8 cellular contexts compared by ENCODE assay signal in genomic region chrX:119871245-119871598, GRCh38. TPM values are rescaled to one million over a fixed set of nuclear protein-coding genes. Genes with fewer than 3 reads are reported as not detected.
DNase-seq lines count a peak whose midpoint lies in the region; ATAC-seq, FAIRE-seq and TF ChIP-seq lines count a peak whose summit lies in the region.

No MANE protein-coding gene starts in this region.

- peaks cover 42% of the 10 kb centered on the region for H3K36me3 Mint-ChIP-seq in CD4-positive, alpha-beta T cell (ENCODE audit: low read depth)
- no peaks in the 10 kb centered on the region for H3K36me3 Mint-ChIP-seq in astrocyte (ENCODE audit: low read depth, unreplicated experiment)

- peak overlapping the region; percentile 97 for H3K4me3 Mint-ChIP-seq in CD4-positive, alpha-beta T cell
- peak overlapping the region; percentile 98 for H3K4me3 Mint-ChIP-seq in astrocyte (ENCODE audit: unreplicated experiment)

- POLR2A ChIA-PET in CD4-positive, alpha-beta T cell (lab: Charles Lee) = interaction anchor here (0.6 to 3.0 kb wide), 14 partner anchors 8 to 690 kb away, joined by 3 to 63 read pairs (median 6); partner anchors contain the start of genes RPL39, SEPTIN6, SLC25A5 and UPF3B

- intact Hi-C loops in CD4-positive, alpha-beta T cell (cut with DNase I, micrococcal nuclease) = loop anchor here (1.0 to 10.0 kb wide), 7 partner anchors 16 to 296 kb away; partner anchors contain the start of genes NKAP (in 1 of the 2), RPL39 (in 1 of the 2), UBE2A (in 1 of the 2) and UPF3B (in 1 of the 2)

- FAIRE-seq in astrocyte (lab: Jason Lieb, UNC) = no peak

- H3K4me3 ChIP-seq in astrocyte (ENCODE audit: insufficient read depth, low read depth, low read length) = peak overlapping the region; percentile 80
- H3K4me3 ChIP-seq in subcutaneous abdominal adipose tissue (ENCODE audit: low read depth in 1 of 5, low read length in 5 of 5) = peak overlapping the region; percentile 62 to 92 (median 80)

- H3K79me2 ChIP-seq in astrocyte (ENCODE audit: insufficient read depth, low read length) = peaks cover 43% of the 10 kb centered on the region

- H2AFZ ChIP-seq in astrocyte (ENCODE audit: low read depth, low read length) = peak overlapping the region; percentile 76

- no peak for DNase-seq in CD4-positive, alpha-beta T cell
- no peak for DNase-seq in astrocyte (ENCODE audit: low read depth)
- peak; percentile 57 for DNase-seq in islet precursor cell
- DNase-seq in NCI-H146 treated with DMSO at 0.1 percent for 48 hours (lab: John Stamatoyannopoulos, UW; ENCODE audit: unreplicated experiment) = no peak
- no peak for DNase-seq in cerebellar cortex (ENCODE audit: low spot score)

- peaks cover 27% of the 10 kb centered on the region for H3K4me1 Mint-ChIP-seq in CD4-positive, alpha-beta T cell (ENCODE audit: low read depth)
- H3K4me1 Mint-ChIP-seq in astrocyte (ENCODE audit: low read depth, unreplicated experiment) = peaks cover 8% of the 10 kb centered on the region

- H3K4me1 ChIP-seq in astrocyte (ENCODE audit: insufficient read depth, low read length) (peaks cover 4% of the 10 kb centered on the region), subcutaneous abdominal adipose tissue (ENCODE audit: control insufficient read depth in 5 of 5, insufficient read depth in 5 of 5, low read length in 5 of 5) (peaks cover 0 to 16% (median 9%) of the 10 kb centered on the region in 5 donors)

- no peak for TF ChIP-seq CTCF in CD4-positive, alpha-beta T cell (IDR thresholded peaks at IDR 0.05)
- no peak for TF ChIP-seq CTCF in astrocyte (IDR thresholded peaks at IDR 0.05; ENCODE audit: insufficient read depth, low read depth, low read length)

- peak overlapping the region; percentile 94 for H3K27ac Mint-ChIP-seq in CD4-positive, alpha-beta T cell
- H3K27ac Mint-ChIP-seq in astrocyte (ENCODE audit: unreplicated experiment) = peak overlapping the region; percentile 97

- H3K27ac ChIP-seq in CD4-positive, alpha-beta T cell (ENCODE audit: low read depth, low read length) = peak overlapping the region; percentile 87
- H3K27ac ChIP-seq in astrocyte (ENCODE audit: low read depth, low read length) = peak overlapping the region; percentile 89
- peak overlapping the region; percentile 90 for H3K27ac ChIP-seq in subcutaneous abdominal adipose tissue (ENCODE audit: low read depth, low read length)

- peak overlapping the region; percentile 90 for H3K4me2 ChIP-seq in astrocyte (ENCODE audit: low read length)

- no peaks in the 10 kb centered on the region for H3K9me3 Mint-ChIP-seq in CD4-positive, alpha-beta T cell
- no peaks in the 10 kb centered on the region for H3K9me3 Mint-ChIP-seq in astrocyte (ENCODE audit: unreplicated experiment)

- H3K9ac ChIP-seq in astrocyte (ENCODE audit: low read length) (peak overlapping the region; percentile 95), subcutaneous abdominal adipose tissue (ENCODE audit: low read length in 5 of 5) (peak overlapping the region; percentile 12 to 86 (median 85))

- ATAC-seq in CD4-positive, alpha-beta T cell (ENCODE audit: poor library complexity) = peak; percentile 39
- peak; percentile 34 for ATAC-seq in GM21367 (IDR thresholded peaks at IDR 0.05; ENCODE audit: unreplicated experiment)
- peak; percentile 16 for ATAC-seq in HG03575 (IDR thresholded peaks at IDR 0.05; ENCODE audit: extremely low read depth, insufficient number of reproducible peaks, low FRiP score, unreplicated experiment)

- no peaks in the 10 kb centered on the region for H3K27me3 ChIP-seq in CD4-positive, alpha-beta T cell (ENCODE audit: control insufficient read depth, insufficient read depth, low read length)
- H3K27me3 ChIP-seq in astrocyte (ENCODE audit: insufficient read depth, low read length) (no peaks in the 10 kb centered on the region), subcutaneous abdominal adipose tissue (ENCODE audit: control insufficient read depth in 5 of 5, insufficient read depth in 4 of 5, low read length in 5 of 5) (no peaks in the 10 kb centered on the region)

- H4K20me1 ChIP-seq in astrocyte (ENCODE audit: insufficient read depth, low read length) = no peaks in the 10 kb centered on the region

- H3K9me3 ChIP-seq in CD4-positive, alpha-beta T cell (ENCODE audit: control insufficient read depth, low read length) = no peaks in the 10 kb centered on the region
- H3K9me3 ChIP-seq in astrocyte (ENCODE audit: insufficient read depth, low read depth, low read length) = no peaks in the 10 kb centered on the region
- peaks cover 0 to 7% (median 0%) of the 10 kb centered on the region in 5 donors for H3K9me3 ChIP-seq in subcutaneous abdominal adipose tissue (ENCODE audit: control insufficient read depth in 5 of 5, low read length in 5 of 5)

- CTCF ChIA-PET in CD4-positive, alpha-beta T cell (lab: Charles Lee) = interaction anchor here (0.6 kb wide), 1 partner anchor 52 kb away, joined by 3 read pairs; no protein-coding TSS in a partner anchor

- peaks cover 1% of the 10 kb centered on the region for H3K36me3 ChIP-seq in astrocyte (ENCODE audit: insufficient read depth, low read length)
- H3K36me3 ChIP-seq in subcutaneous abdominal adipose tissue (ENCODE audit: control insufficient read depth in 5 of 5, insufficient read depth in 5 of 5, low read length in 5 of 5) = peaks cover 0 to 4% (median under 1%) of the 10 kb centered on the region in 5 donors

- H3K27me3 Mint-ChIP-seq in CD4-positive, alpha-beta T cell = no peaks in the 10 kb centered on the region
- no peaks in the 10 kb centered on the region for H3K27me3 Mint-ChIP-seq in astrocyte (ENCODE audit: low read depth, unreplicated experiment)

RNA-seq across cellular contexts. Expression of gene RNF113A, which starts 0.3 kb away (rescaled TPM):
- 10 to 100 TPM; 32.5 to 33.5 TPM for total RNA-seq in CD4-positive, alpha-beta T cell
- total RNA-seq in astrocyte = 16.3 and 17.8 TPM in 2 replicates

RNA-seq across cellular contexts. Expression of gene NDUFA1, which starts 0.4 kb away (rescaled TPM):
- total RNA-seq in CD4-positive, alpha-beta T cell = 10 to 100 TPM; 45.4 to 46.2 TPM
- total RNA-seq in astrocyte = 105 and 109 TPM in 2 replicates

RNA-seq across cellular contexts. Expression of gene UPF3B, which starts 18.5 kb away (rescaled TPM):
- total RNA-seq in CD4-positive, alpha-beta T cell = 1 to 10 TPM; 4.7 to 5.7 TPM
- total RNA-seq in astrocyte = 7.0 and 8.8 TPM in 2 replicates

RNA-seq across cellular contexts. Expression of gene AKAP14, which starts 24.5 kb away (rescaled TPM):
- total RNA-seq in CD4-positive, alpha-beta T cell = not detected
- total RNA-seq in astrocyte = not detected in 2 replicates
